ENCODE assay signal across 1 cellular context in genomic region chr15:63210151-63211051, GRCh38.
TF ChIP-seq lines count a peak whose summit lies in the region.

No MANE protein-coding gene starts in this region.

TF ChIP-seq in HEK293, 187 proteins besides CTCF, POLR2A, EP300 and RAD21 (continued from another document):
- TF ChIP-seq, protein P1, sequence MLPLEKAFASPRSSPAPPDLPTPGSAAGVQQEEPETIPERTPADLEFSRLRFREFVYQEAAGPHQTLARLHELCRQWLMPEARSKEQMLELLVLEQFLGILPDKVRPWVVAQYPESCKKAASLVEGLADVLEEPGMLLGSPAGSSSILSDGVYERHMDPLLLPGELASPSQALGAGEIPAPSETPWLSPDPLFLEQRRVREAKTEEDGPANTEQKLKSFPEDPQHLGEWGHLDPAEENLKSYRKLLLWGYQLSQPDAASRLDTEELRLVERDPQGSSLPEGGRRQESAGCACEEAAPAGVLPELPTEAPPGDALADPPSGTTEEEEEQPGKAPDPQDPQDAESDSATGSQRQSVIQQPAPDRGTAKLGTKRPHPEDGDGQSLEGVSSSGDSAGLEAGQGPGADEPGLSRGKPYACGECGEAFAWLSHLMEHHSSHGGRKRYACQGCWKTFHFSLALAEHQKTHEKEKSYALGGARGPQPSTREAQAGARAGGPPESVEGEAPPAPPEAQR (tag by site-specific recombination; IDR thresholded peaks at IDR 0.05), result no peak
- 0 out of 2 replicates have a peak, but pooled peaks have one; percentile 19 for TF ChIP-seq OVOL3 (tag by site-specific recombination; IDR thresholded peaks at IDR 0.05)
- no peak for TF ChIP-seq ZNF23 (tag by site-specific recombination; IDR thresholded peaks at IDR 0.05; ENCODE audit: borderline replicate concordance)
- TF ChIP-seq ZBTB7A (tag by site-specific recombination; IDR thresholded peaks at IDR 0.05; ENCODE audit: low read depth), result no peak
